Comparison of ENCODE assay signal across 27 cellular contexts in the genomic region with DNA sequence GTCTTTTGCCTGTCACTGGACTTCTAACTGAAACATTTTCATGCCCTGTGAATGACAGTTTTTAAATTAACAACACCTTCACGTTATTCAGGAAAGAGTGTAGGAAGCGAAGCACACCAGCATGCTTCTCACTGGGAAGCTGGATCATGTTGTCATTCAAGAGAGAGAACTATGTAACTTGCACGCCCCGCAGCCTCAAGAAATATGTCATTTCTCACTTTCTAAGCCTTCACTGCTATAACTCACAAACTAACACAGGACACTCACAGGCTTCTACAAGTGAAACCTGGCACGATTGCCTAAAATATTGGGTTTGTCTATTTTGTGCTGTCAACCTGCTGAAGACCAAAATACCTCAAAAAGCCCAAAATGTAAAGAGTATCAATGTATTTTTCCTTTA.
"Had no signal": no experiment of that assay in that cellular context is flagged by ENCODE, and none has a peak within 500 bp of the region (broad histone marks: within the 10 kb centered on the region; RNA-seq: fewer than 3 reads in every experiment).

No MANE protein-coding gene starts in this region.

- H3K36me3 Mint-ChIP-seq: immature natural killer cell; naive thymus-derived CD8-positive, alpha-beta T cell; stimulated activated effector memory CD8-positive, alpha-beta T cell treated with anti-CD3 and anti-CD28 coated beads, Interleukin-12 subunit alpha, Interleukin-12 subunit beta, amount 100 ng/mL, for 72 hours; type B pancreatic cell had no signal

- H3K9me3 Mint-ChIP-seq: nephron progenitor cell; stimulated activated effector memory CD8-positive, alpha-beta T cell treated with anti-CD3 and anti-CD28 coated beads, Interleukin-12 subunit alpha, Interleukin-12 subunit beta, amount 100 ng/mL, for 72 hours; type B pancreatic cell had no signal

- H3K27me3 ChIP-seq: esophagus muscularis mucosa, ovary, sigmoid colon, stomach, testis, tibial artery had no signal

- H3K27ac Mint-ChIP-seq: immature natural killer cell; naive thymus-derived CD8-positive, alpha-beta T cell; nephron progenitor cell; stimulated activated effector memory CD8-positive, alpha-beta T cell treated with anti-CD3 and anti-CD28 coated beads, Interleukin-12 subunit alpha, Interleukin-12 subunit beta, amount 100 ng/mL, for 72 hours; type B pancreatic cell had no signal

- ATAC-seq: left colon; left ventricle myocardium superior; lower lobe of right lung; naive thymus-derived CD8-positive, alpha-beta T cell; stimulated activated effector memory CD8-positive, alpha-beta T cell treated with anti-CD3 and anti-CD28 coated beads, Interleukin-12 subunit alpha, Interleukin-12 subunit beta, amount 100 ng/mL, for 72 hours had no signal

- DNase-seq: central memory CD4-positive, alpha-beta T cell; effector CD8-positive, alpha-beta T cell; foreskin melanocyte; glutamatergic neuron; hypothalamus; immature natural killer cell; islet precursor cell; kidney glomerular epithelial cell; left colon; left ventricle myocardium superior; lower lobe of right lung; naive thymus-derived CD8-positive, alpha-beta T cell; nephron progenitor cell; ovary; posterior cingulate gyrus; sigmoid colon; stimulated activated CD4-positive, alpha-beta T cell treated with anti-CD3 and anti-CD28 coated beads, Interleukin-2, amount 100 ng/mL, for 24 hours; stimulated activated CD4-positive, alpha-beta T cell treated with anti-CD3 and anti-CD28 coated beads, Interleukin-4, amount 100 ng/mL, for 24 hours; stimulated activated naive CD4-positive, alpha-beta T cell treated with Interleukin-2 at 50 U/mL for 16 hours; stomach; testis; tibial artery had no signal

- H3K4me3 Mint-ChIP-seq: immature natural killer cell; naive thymus-derived CD8-positive, alpha-beta T cell; nephron progenitor cell; stimulated activated effector memory CD8-positive, alpha-beta T cell treated with anti-CD3 and anti-CD28 coated beads, Interleukin-12 subunit alpha, Interleukin-12 subunit beta, amount 100 ng/mL, for 72 hours; type B pancreatic cell had no signal

- H3K4me3 ChIP-seq: esophagus muscularis mucosa, lower lobe of right lung, ovary, sigmoid colon, stomach, testis, tibial artery had no signal

- FAIRE-seq: colon, endothelial cell of umbilical vein had no signal

- H3K36me3 ChIP-seq: esophagus muscularis mucosa, lower lobe of right lung, ovary, sigmoid colon, stomach, tibial artery had no signal

- H3K27ac ChIP-seq: esophagus muscularis mucosa, lower lobe of right lung, ovary, sigmoid colon, stomach, testis, tibial artery had no signal

- H3K4me1 Mint-ChIP-seq: immature natural killer cell; naive thymus-derived CD8-positive, alpha-beta T cell; stimulated activated effector memory CD8-positive, alpha-beta T cell treated with anti-CD3 and anti-CD28 coated beads, Interleukin-12 subunit alpha, Interleukin-12 subunit beta, amount 100 ng/mL, for 72 hours had no signal

- H3K4me1 ChIP-seq: esophagus muscularis mucosa, lower lobe of right lung, sigmoid colon, stomach, testis, tibial artery had no signal

- H3K9me3 ChIP-seq: esophagus muscularis mucosa, lower lobe of right lung, ovary, sigmoid colon, stomach, testis, tibial artery had no signal

- H3K27me3 Mint-ChIP-seq: naive thymus-derived CD8-positive, alpha-beta T cell; type B pancreatic cell had no signal
